In the genomic region with DNA sequence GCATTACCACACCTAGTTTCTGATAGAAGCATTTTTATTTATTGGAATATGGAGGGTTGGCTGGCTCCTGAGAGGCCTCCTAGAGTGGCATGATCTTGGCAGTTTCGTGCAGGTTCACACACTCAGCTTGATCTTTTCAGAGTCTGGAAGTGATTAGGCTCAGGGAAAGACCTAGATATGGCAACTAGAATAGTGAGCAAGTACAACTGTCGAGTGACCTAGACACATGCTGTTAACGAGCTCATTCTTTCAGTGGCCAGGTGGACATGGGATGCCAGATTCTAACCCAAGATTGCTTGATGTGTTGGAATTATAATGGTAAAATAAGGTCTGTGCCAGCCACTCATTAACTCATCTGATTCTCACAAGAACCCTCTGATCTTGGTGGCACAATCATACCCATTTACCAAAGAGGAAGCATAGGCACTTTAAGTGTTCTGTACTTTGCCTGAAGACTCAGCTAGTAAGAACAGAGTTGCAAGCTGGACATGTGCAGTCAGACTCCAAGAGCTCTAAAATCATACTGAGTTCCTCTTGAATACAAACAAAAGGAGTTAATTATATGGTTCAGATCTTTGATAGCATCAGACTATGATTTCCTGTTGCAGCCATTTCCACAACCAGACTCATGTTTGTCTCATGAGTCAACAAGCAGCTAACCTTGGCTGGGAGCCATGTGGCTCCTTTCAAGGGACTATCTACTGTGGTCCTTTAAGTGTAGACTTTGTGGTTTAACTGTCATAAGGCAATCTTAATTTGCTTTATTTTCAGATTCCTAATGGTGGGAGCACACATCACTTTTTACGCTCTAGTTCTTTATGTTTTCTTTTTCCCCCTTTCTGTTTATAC, we compare ENCODE assay signal across 8 cellular contexts.
DNase-seq lines count a peak whose midpoint lies in the region; ATAC-seq and TF ChIP-seq lines count a peak whose summit lies in the region.

No MANE protein-coding gene starts in this region.

- CTCF ChIA-PET in PC-9 (lab: Charles Lee), result interaction anchor here (0.8 to 1.1 kb wide), 2 partner anchors 844 to 954 kb away, joined by 3 to 5 read pairs; no protein-coding TSS in a partner anchor

- H3F3A ChIP-seq in PC-9 (ENCODE audit: insufficient read depth, low read depth), result peaks cover 14% of the 10 kb centered on the region

- ATAC-seq in left cardiac atrium, result peak; percentile 91
- no peak for ATAC-seq in HG02642 (IDR thresholded peaks at IDR 0.05; ENCODE audit: poor library complexity, unreplicated experiment)
- ATAC-seq in GM19328 (IDR thresholded peaks at IDR 0.05; ENCODE audit: unreplicated experiment), result no peak
- ATAC-seq in HG02884 (IDR thresholded peaks at IDR 0.05; ENCODE audit: unreplicated experiment), result no peak

- DNase-seq in HT-29 (ENCODE audit: low spot score) (peak; percentile 89), PC-9 (peak; percentile 91 to 94), left cardiac atrium (peak; percentile 86)
- peak; percentile 59 for DNase-seq in activated effector memory CD4-positive, alpha-beta T cell treated with Interleukin-2 at 50 U/mL for 16 hours
- DNase-seq in stimulated activated CD4-positive, alpha-beta T cell treated with anti-CD3 and anti-CD28 coated beads, Interleukin-15, amount 100 ng/mL, for 48 hours (ENCODE audit: low read depth in 2 of 2), result peak; percentile 17 to 36

- H2AFZ ChIP-seq in PC-9, result no peak overlapping the region

- no peaks in the 10 kb centered on the region; the same call in 1 of the 2 replicates for H3K9me3 ChIP-seq in PC-9 (ENCODE audit: insufficient read depth, low read depth)

- H3K79me2 ChIP-seq in PC-9 (ENCODE audit: low read depth), result no peaks in the 10 kb centered on the region

- H3K4me3 ChIP-seq in PC-9, result no peak overlapping the region

- no peak for TF ChIP-seq CTCF in PC-9 (conservative IDR thresholded peaks at IDR 0.05)

- peak overlapping the region; percentile 24 for H3K4me2 ChIP-seq in PC-9

- peaks cover 23% of the 10 kb centered on the region for H3K4me1 ChIP-seq in PC-9 (replicated peaks; ENCODE audit: insufficient read depth)

- no peaks in the 10 kb centered on the region for H4K20me1 ChIP-seq in PC-9 (ENCODE audit: insufficient read depth)

- H3K9me2 ChIP-seq in PC-9 (ENCODE audit: insufficient read depth), result no peaks in the 10 kb centered on the region

- no TSS peak for BruUV-seq in PC-9 (replicated peaks; lab: Mats Ljungman, UMichigan)

- H3K27me3 ChIP-seq in PC-9 (ENCODE audit: insufficient read depth, low read depth), result no peaks in the 10 kb centered on the region

- intact Hi-C loops in PC-9 (cut with micrococcal nuclease; ENCODE audit: unreplicated experiment), result loop anchor here (5.0 kb wide), 1 partner anchor 411 kb away; no protein-coding TSS in a partner anchor
- intact Hi-C loops in left cardiac atrium (cut with DNase I), result no loop called here

- POLR2A ChIA-PET in PC-9 (lab: Charles Lee; ENCODE audit: unreplicated experiment), result interaction anchor here (0.6 to 0.8 kb wide), 4 partner anchors 17 to 172 kb away, joined by 3 to 8 read pairs (median 6); no protein-coding TSS in a partner anchor

- peak overlapping the region; percentile 55 for H3K27ac ChIP-seq in PC-9

- H3K36me3 ChIP-seq in PC-9 (ENCODE audit: low read depth), result peaks cover 10% of the 10 kb centered on the region; the same call in 1 of the 2 replicates

Comparison
In these comparisons a context has a peak if more than half of its experiments do, and no peak if none do; other contexts are left out.
1. DNase-seq: peak in every context shown above with its lines; median percentile 92 in PC-9; 89 in HT-29; 86 in left cardiac atrium; 59 in activated effector memory CD4-positive, alpha-beta T cell treated with Interleukin-2 at 50 U/mL for 16 hours; 26 in stimulated activated CD4-positive, alpha-beta T cell treated with anti-CD3 and anti-CD28 coated beads, Interleukin-15, amount 100 ng/mL, for 48 hours.
2. ATAC-seq: peak in left cardiac atrium (2 of 2); none in HG02642 (single experiment), GM19328 (single experiment) and HG02884 (single experiment).